26 cellular contexts compared by ENCODE assay signal in the genomic region with DNA sequence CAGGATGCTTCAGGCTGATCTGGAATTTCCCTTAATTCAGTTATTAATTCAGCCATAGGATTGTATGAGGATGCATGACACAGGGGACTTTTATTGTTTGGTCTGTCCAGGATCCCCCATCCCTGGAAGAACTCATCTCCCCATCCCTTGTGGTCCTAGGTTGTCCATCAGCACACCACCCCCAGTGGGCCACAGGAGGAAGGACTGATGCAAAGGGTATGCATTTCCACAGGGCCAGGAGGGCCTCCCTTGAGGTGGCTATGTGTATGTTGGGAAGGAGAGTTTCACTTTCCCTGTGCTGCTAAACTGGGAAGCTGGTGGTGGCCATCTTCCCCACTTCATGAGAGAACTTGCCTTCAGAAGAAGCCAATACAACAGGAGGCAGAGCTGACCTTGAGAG. TPM values are rescaled to one million over a fixed set of nuclear protein-coding genes. Genes with fewer than 3 reads are reported as not detected.
A peak's percentile ranks its signal among the peaks of the same experiment; 100 is the strongest.
DNase-seq lines count a peak whose midpoint lies in the region; ATAC-seq, FAIRE-seq and TF ChIP-seq lines count a peak whose summit lies in the region.
"Had no signal": no experiment of that assay in that cellular context is flagged by ENCODE, and none has a peak within 500 bp of the region (broad histone marks: within the 10 kb centered on the region; RNA-seq: fewer than 3 reads in every experiment).

No MANE protein-coding gene starts in this region.

- no peak overlapping the region for H3K4me3 Mint-ChIP-seq in activated CD8-positive, alpha-beta memory T cell treated with anti-CD3 and anti-CD28 coated beads, Interleukin-2, amount 10 ng/mL, durations not matched to agents 7 days and 5 days
- no peak overlapping the region for H3K4me3 Mint-ChIP-seq in GM23338
- no peak overlapping the region for H3K4me3 Mint-ChIP-seq in naive thymus-derived CD8-positive, alpha-beta T cell
- H3K4me3 Mint-ChIP-seq: activated T-cell treated with anti-CD3 and anti-CD28 coated beads, Interleukin-2, amount 50 U/mL, for 4 hours; effector memory CD8-positive, alpha-beta T cell; naive B cell had no signal

- H3K36me3 ChIP-seq in GM23338 (ENCODE audit: insufficient read depth) (no peaks in the 10 kb centered on the region; the same call in 1 of the 2 replicates), keratinocyte (ENCODE audit: control insufficient read depth in 2 of 2, extremely low read depth in 1 of 2, insufficient read depth in 2 of 2, low read length in 2 of 2) (no peaks in the 10 kb centered on the region)
- H3K36me3 ChIP-seq: BE2C, neutrophil, prostate gland, sigmoid colon, transverse colon had no signal

- H3K4me1 Mint-ChIP-seq in activated CD8-positive, alpha-beta memory T cell treated with anti-CD3 and anti-CD28 coated beads, Interleukin-2, amount 10 ng/mL, durations not matched to agents 7 days and 5 days = peaks cover 37% of the 10 kb centered on the region
- 0 out of 3 replicates have a peak, but pooled peaks cover 3% of the 10 kb centered on the region for H3K4me1 Mint-ChIP-seq in GM23338
- peaks cover 0 to 6% (median 1%) of the 10 kb centered on the region in 4 donors for H3K4me1 Mint-ChIP-seq in naive thymus-derived CD8-positive, alpha-beta T cell
- H3K4me1 Mint-ChIP-seq: naive B cell had no signal

- H3K27ac Mint-ChIP-seq in activated CD8-positive, alpha-beta memory T cell treated with anti-CD3 and anti-CD28 coated beads, Interleukin-2, amount 10 ng/mL, durations not matched to agents 7 days and 5 days = peak overlapping the region; percentile 50
- H3K27ac Mint-ChIP-seq in GM23338 = no peak overlapping the region
- H3K27ac Mint-ChIP-seq in naive thymus-derived CD8-positive, alpha-beta T cell = peak overlapping the region in 1 of 10 donors; percentile 63
- H3K27ac Mint-ChIP-seq: effector memory CD8-positive, alpha-beta T cell had no signal

- H3K27me3 ChIP-seq in GM23338 (ENCODE audit: insufficient read depth) (no peaks in the 10 kb centered on the region), keratinocyte (ENCODE audit: control insufficient read depth, extremely low read depth, insufficient read depth, low read length) (no peaks in the 10 kb centered on the region)
- H3K27me3 ChIP-seq: neutrophil, sigmoid colon had no signal

- H3K9me2 ChIP-seq in GM23338 (ENCODE audit: insufficient read depth) = peaks cover 26% of the 10 kb centered on the region

- H3K4me2 ChIP-seq in GM23338 = no peak overlapping the region
- H3K4me2 ChIP-seq in keratinocyte (ENCODE audit: control insufficient read depth, extremely low read depth, insufficient read depth, low read depth, low read length) = peak overlapping the region; percentile 59

- no peaks in the 10 kb centered on the region for H3K9me1 ChIP-seq in keratinocyte (ENCODE audit: control insufficient read depth, extremely low read depth, insufficient read depth, low read length)

- peak; percentile 18 for ATAC-seq in activated CD8-positive, alpha-beta memory T cell treated with anti-CD3 and anti-CD28 coated beads, Interleukin-2, amount 10 ng/mL, durations not matched to agents 7 days and 5 days
- ATAC-seq in GM23338 (no peak), SK-N-SH treated with all-trans-retinoic acid at 6 μM for 48 hours (peak; percentile 13; the same call in 2 of the 3 replicates), HG02970 (IDR thresholded peaks at IDR 0.05; ENCODE audit: low FRiP score, unreplicated experiment) (no peak)
- no peak for ATAC-seq in naive thymus-derived CD8-positive, alpha-beta T cell
- ATAC-seq: effector memory CD8-positive, alpha-beta T cell had no signal

- POLR2A ChIA-PET in naive thymus-derived CD8-positive, alpha-beta T cell (lab: Charles Lee) = no interaction called here

- H3K4me3 ChIP-seq in GM23338 (no peak overlapping the region), keratinocyte (ENCODE audit: control insufficient read depth in 2 of 3, extremely low read depth in 1 of 3, insufficient read depth in 2 of 3, low read depth in 1 of 3, low read length in 3 of 3) (no peak overlapping the region)
- H3K4me3 ChIP-seq: prostate gland, sigmoid colon, transverse colon had no signal

- H3K9me3 Mint-ChIP-seq in activated CD8-positive, alpha-beta memory T cell treated with anti-CD3 and anti-CD28 coated beads, Interleukin-2, amount 10 ng/mL, durations not matched to agents 7 days and 5 days (ENCODE audit: low read depth) = peaks cover 2% of the 10 kb centered on the region
- no peaks in the 10 kb centered on the region; the same call in 2 of the 3 replicates for H3K9me3 Mint-ChIP-seq in GM23338
- peaks cover 0 to 2% (median 0%) of the 10 kb centered on the region in 9 donors for H3K9me3 Mint-ChIP-seq in naive thymus-derived CD8-positive, alpha-beta T cell
- H3K9me3 Mint-ChIP-seq: activated T-cell treated with anti-CD3 and anti-CD28 coated beads, Interleukin-2, amount 50 U/mL, for 4 hours; effector memory CD8-positive, alpha-beta T cell had no signal

- peaks cover 15% of the 10 kb centered on the region for H3K36me3 Mint-ChIP-seq in activated CD8-positive, alpha-beta memory T cell treated with anti-CD3 and anti-CD28 coated beads, Interleukin-2, amount 10 ng/mL, durations not matched to agents 7 days and 5 days
- H3K36me3 Mint-ChIP-seq in GM23338 (ENCODE audit: low read depth) = no peaks in the 10 kb centered on the region
- H3K36me3 Mint-ChIP-seq in naive thymus-derived CD8-positive, alpha-beta T cell = no peaks in the 10 kb centered on the region
- H3K36me3 Mint-ChIP-seq: naive B cell had no signal

- no peak for DNase-seq in activated CD8-positive, alpha-beta memory T cell treated with anti-CD3 and anti-CD28 coated beads, Interleukin-2, amount 10 ng/mL, durations not matched to agents 7 days and 5 days
- no peak for DNase-seq in activated CD8-positive, alpha-beta memory T cell treated with anti-CD3 and anti-CD28 coated beads, Interleukin-2, amount 50 U/mL, for 48 hours
- DNase-seq in GM23338 (ENCODE audit: low spot score) (no peak), keratinocyte (ENCODE audit: low read depth, low spot score) (no peak), NCI-H748 treated with DMSO at 0.1 percent for 48 hours (lab: John Stamatoyannopoulos, UW) (no peak)
- no peak for DNase-seq in naive thymus-derived CD8-positive, alpha-beta T cell
- DNase-seq: activated gamma-delta T cell treated with Interleukin-2 at 50 U/mL for 16 hours; activated T-cell treated with anti-CD3 and anti-CD28 coated beads, Interleukin-2, amount 50 U/mL, for 4 hours; BE2C; central memory CD4-positive, alpha-beta T cell; effector memory CD8-positive, alpha-beta T cell; head of caudate nucleus; midbrain; naive B cell; NCI-H1092; NCI-H187; NCI-H446 treated with DMSO at 0.1 percent for 48 hours; NCI-H82; sigmoid colon; transverse colon had no signal

- no peak for FAIRE-seq in keratinocyte (lab: Jason Lieb, UNC)

- H3F3A ChIP-seq in GM23338 (replicated peaks; ENCODE audit: low read depth) = no peaks in the 10 kb centered on the region

- CTCF ChIA-PET in activated CD8-positive, alpha-beta memory T cell treated with anti-CD3 and anti-CD28 coated beads, Interleukin-2, amount 10 ng/mL, durations not matched to agents 7 days and 5 days (lab: Charles Lee) = no interaction called here

- peaks cover 30% of the 10 kb centered on the region for H3K27me3 Mint-ChIP-seq in activated CD8-positive, alpha-beta memory T cell treated with anti-CD3 and anti-CD28 coated beads, Interleukin-2, amount 10 ng/mL, durations not matched to agents 7 days and 5 days
- peaks cover 1% of the 10 kb centered on the region for H3K27me3 Mint-ChIP-seq in GM23338 (ENCODE audit: insufficient read depth, low read depth, poor library complexity)
- H3K27me3 Mint-ChIP-seq in naive thymus-derived CD8-positive, alpha-beta T cell = peaks cover 0 to 8% (median 5%) of the 10 kb centered on the region in 5 donors

- H3K27ac ChIP-seq in GM23338 (ENCODE audit: low read depth) (no peak overlapping the region), keratinocyte (ENCODE audit: control insufficient read depth, insufficient read depth, low read length) (no peak overlapping the region)
- H3K27ac ChIP-seq: foreskin keratinocyte, neutrophil, prostate gland, sigmoid colon, transverse colon had no signal

- H3K4me1 ChIP-seq in GM23338 (ENCODE audit: insufficient read depth) (peaks cover 3% of the 10 kb centered on the region; the same call in 1 of the 2 replicates), keratinocyte (ENCODE audit: control insufficient read depth, extremely low read depth, insufficient read depth, low read length) (peaks cover 19% of the 10 kb centered on the region)
- H3K4me1 ChIP-seq: BE2C, prostate gland, sigmoid colon, transverse colon had no signal

- no peaks in the 10 kb centered on the region for H3K9me3 ChIP-seq in keratinocyte (ENCODE audit: control insufficient read depth, low read depth, low read length)
- H3K9me3 ChIP-seq: BE2C, neutrophil, prostate gland, sigmoid colon, transverse colon had no signal

- TF ChIP-seq CTCF in GM23338 (conservative IDR thresholded peaks at IDR 0.05; ENCODE audit: low read depth in 2 of 2) = no peak
- TF ChIP-seq CTCF in keratinocyte (optimal IDR thresholded peaks at IDR 0.05 in 1 of 3, IDR thresholded peaks at IDR 0.05 in 1 of 3, conservative IDR thresholded peaks at IDR 0.05 in 1 of 3; ENCODE audit: extremely low read depth in 1 of 3, insufficient read depth in 2 of 3, low read length in 3 of 3) = no peak

- H4K20me1 ChIP-seq in GM23338 (replicated peaks; ENCODE audit: insufficient read depth) (no peaks in the 10 kb centered on the region), keratinocyte (ENCODE audit: control insufficient read depth, extremely low read depth, insufficient read depth, low read length) (no peaks in the 10 kb centered on the region)

- dilution Hi-C loops in keratinocyte (cut with MboI; ENCODE audit: extremely low pct_ligation_motif_present, low sequenced_read_pairs) = no loop called here

- H2AFZ ChIP-seq in GM23338 = peak overlapping the region; percentile 23; the same call in 1 of the 2 replicates
- no peak overlapping the region for H2AFZ ChIP-seq in keratinocyte (ENCODE audit: control insufficient read depth, low read length)

- no peaks in the 10 kb centered on the region for H3K79me2 ChIP-seq in GM23338 (replicated peaks; ENCODE audit: insufficient read depth)
- no peaks in the 10 kb centered on the region for H3K79me2 ChIP-seq in keratinocyte (ENCODE audit: control insufficient read depth, insufficient read depth, low read length)

- no peak overlapping the region for H3K9ac ChIP-seq in keratinocyte (ENCODE audit: control insufficient read depth, extremely low read depth, insufficient read depth, low read length)

RNA-seq across cellular contexts. Expression of gene GRB10, which starts 44.6 kb away (rescaled TPM):
- total RNA-seq in activated CD8-positive, alpha-beta memory T cell treated with anti-CD3 and anti-CD28 coated beads, Interleukin-2, amount 10 ng/mL, durations not matched to agents 7 days and 5 days = 1 to 10 TPM; 3.9 TPM
- total RNA-seq in GM23338 (2014; rRNA removed; shearing (Covaris generic)) = 145 and 154 TPM in 2 replicates
- polyA plus RNA-seq in GM23338 (2016; fragmentation: Nextera tagmentation; extraction: Ambion mirVana) = 35.0 and 35.2 TPM in 2 replicates
- polyA plus RNA-seq in keratinocyte = 3.8 to 5.6 TPM (median 4.4 TPM) in 3 replicates
- 4.6 TPM for polyA plus RNA-seq in keratinocyte (2011; ENCODE audit: low read depth)
- 5.3 and 6.0 TPM in 2 replicates for polyA plus RNA-seq in keratinocyte (2011; cell fraction: cytosol; rRNA removed)
- polyA plus RNA-seq in keratinocyte (2011; cell fraction: nucleus; rRNA removed) = 11.6 and 12.9 TPM in 2 replicates
- polyA plus RNA-seq in keratinocyte (2012; ENCODE audit: low replicate concordance) = 7.2 and 7.9 TPM in 2 replicates
- 8.1 to 16.8 TPM (median 12.6 TPM) in 3 replicates for polyA minus RNA-seq in keratinocyte
- 12.3 TPM for polyA minus RNA-seq in keratinocyte (2011; cell fraction: cytosol; rRNA and poly(A)+ RNA removed)
- 13.7 and 27.1 TPM in 2 replicates for polyA minus RNA-seq in keratinocyte (2011; cell fraction: nucleus; rRNA and poly(A)+ RNA removed)
- 1 to 10 TPM in 1 of 2 experiments, under 1 TPM in 1; 0.62 to 1.0 TPM for total RNA-seq in naive thymus-derived CD8-positive, alpha-beta T cell
- 1 to 10 TPM in 2 of 3 donors, under 1 TPM in 1; 0.47 to 2.9 (median 2.0) TPM for polyA plus RNA-seq in naive thymus-derived CD8-positive, alpha-beta T cell
- total RNA-seq: G401 had no signal

Comparison
In these comparisons a context has a peak if more than half of its experiments do, and no peak if none do; other contexts are left out.
1. ATAC-seq: peak in activated CD8-positive, alpha-beta memory T cell treated with anti-CD3 and anti-CD28 coated beads, Interleukin-2, amount 10 ng/mL, durations not matched to agents 7 days and 5 days (single experiment) and SK-N-SH treated with all-trans-retinoic acid at 6 μM for 48 hours (single experiment); none in GM23338 (single experiment), naive thymus-derived CD8-positive, alpha-beta T cell (0 of 2) and HG02970 (single experiment).
2. RNA of gene GRB10, which starts 44.6 kb away (total RNA-seq): 145 to 154 TPM in GM23338; 3.9 TPM in activated CD8-positive, alpha-beta memory T cell treated with anti-CD3 and anti-CD28 coated beads, Interleukin-2, amount 10 ng/mL, durations not matched to agents 7 days and 5 days and 0.62 to 1.0 TPM in naive thymus-derived CD8-positive, alpha-beta T cell; every median in the first group is over 10 times any median in the second.